In genomic region chr6:26461353-26461752, GRCh38 we compare ENCODE assay signal across 8 cellular contexts. TPM values are rescaled to one million over a fixed set of nuclear protein-coding genes. Genes with fewer than 3 reads are reported as not detected.
"Had no signal": no experiment of that assay in that cellular context is flagged by ENCODE, and none has a peak within 500 bp of the region (broad histone marks: within the 10 kb centered on the region; RNA-seq: fewer than 3 reads in every experiment).

No MANE protein-coding gene starts in this region.

RNA-seq across cellular contexts. Expression of gene BTN1A1, which starts 38.8 kb away (rescaled TPM):
- total RNA-seq: activated CD4-positive, alpha-beta memory T cell treated with anti-CD3 and anti-CD28 coated beads for 36 hours; ascending aorta; esophagus mucosa; left lobe of liver; mucosa of gallbladder; SJSA1; skeletal muscle tissue had no signal
- polyA plus RNA-seq: keratinocyte had no signal
